Comparison of ENCODE assay signal across 8 cellular contexts in the genomic region with DNA sequence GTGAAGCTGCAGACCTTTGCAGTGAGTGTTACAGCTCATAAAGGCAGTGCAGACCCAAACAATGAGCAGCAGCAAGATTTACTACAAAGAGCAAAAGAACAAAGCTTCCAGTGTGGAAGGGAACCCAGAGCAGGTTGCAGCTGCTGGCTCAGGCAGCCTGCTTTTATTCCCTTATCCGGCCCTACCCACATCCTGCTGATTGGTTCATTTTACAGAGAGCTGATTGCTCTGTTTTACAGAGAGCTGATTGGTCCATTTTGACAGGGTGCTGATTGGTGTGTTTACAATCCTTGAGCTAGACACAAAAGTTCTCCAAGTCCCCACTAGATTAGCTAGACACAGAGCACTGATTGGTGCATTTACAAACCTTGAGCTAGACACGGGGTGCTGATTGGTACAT. TPM values are rescaled to one million over a fixed set of nuclear protein-coding genes. Genes with fewer than 3 reads are reported as not detected.
"Had no signal": no experiment of that assay in that cellular context is flagged by ENCODE, and none has a peak within 500 bp of the region (broad histone marks: within the 10 kb centered on the region; RNA-seq: fewer than 3 reads in every experiment).

No MANE protein-coding gene starts in this region.

RNA-seq across cellular contexts. Expression of gene DYDC2, which starts 2.3 kb away (rescaled TPM):
- total RNA-seq: MCF 10A, NCI-H460, OCI-LY7, PC-9, Right ventricle myocardium inferior, RPMI7951, SJSA1 had no signal

RNA-seq across cellular contexts. Expression of gene DYDC1, which starts 2.4 kb away (rescaled TPM):
- total RNA-seq: MCF 10A, NCI-H460, OCI-LY7, PC-9, Right ventricle myocardium inferior, RPMI7951, SJSA1 had no signal
- polyA plus RNA-seq: SK-N-SH had no signal

RNA-seq across cellular contexts. Expression of gene PRXL2A, which starts 49.4 kb away (rescaled TPM):
- total RNA-seq: OCI-LY7 had no signal
